25 cellular contexts compared by ENCODE assay signal in the genomic region with DNA sequence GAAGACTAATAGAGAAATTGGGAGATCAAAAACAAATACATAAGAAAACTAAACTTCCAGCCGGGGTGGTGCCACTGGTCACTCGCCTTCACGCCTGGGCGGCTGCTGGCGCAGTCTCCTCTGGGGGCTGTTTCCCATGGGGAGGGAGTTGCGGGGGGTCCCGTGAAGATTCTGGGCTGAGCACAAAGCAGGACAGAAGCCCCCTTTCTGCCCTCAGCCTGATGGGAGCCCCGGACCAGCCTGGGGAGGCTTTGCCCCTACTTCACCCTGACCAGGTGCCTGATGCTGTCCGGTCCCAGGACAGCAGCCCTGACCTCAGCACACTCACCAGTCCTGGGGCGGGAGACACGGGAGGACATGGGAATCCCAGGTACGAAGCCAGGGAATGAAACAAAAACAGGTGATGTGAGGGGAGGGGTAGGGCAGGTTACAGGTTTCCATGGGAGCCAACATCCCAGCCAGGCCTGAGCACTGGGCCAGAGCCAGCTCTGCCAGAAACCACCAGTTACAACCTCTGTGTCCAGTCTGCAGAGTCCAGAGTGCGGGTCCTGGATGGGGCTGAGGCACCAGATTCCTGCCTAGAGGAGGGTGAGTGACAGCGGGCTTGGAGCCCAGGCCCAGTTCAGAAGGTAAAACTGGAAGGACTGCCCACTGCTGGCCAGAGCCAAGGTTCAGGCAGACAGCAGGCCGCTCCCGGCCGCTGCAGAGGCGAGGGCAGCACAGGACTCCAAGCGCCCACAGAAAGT.
DNase-seq lines count a peak whose midpoint lies in the region; ATAC-seq, FAIRE-seq and TF ChIP-seq lines count a peak whose summit lies in the region.
"Had no signal": no experiment of that assay in that cellular context is flagged by ENCODE, and none has a peak within 500 bp of the region (broad histone marks: within the 10 kb centered on the region; RNA-seq: fewer than 3 reads in every experiment).

No MANE protein-coding gene starts in this region.

- 1% methylated on average over 19 of the region's 19 CpGs for WGBS in K562 (ENCODE audit: insufficient coverage, low coverage, missing lambda C conversion rate)
- 81% methylated on average over 19 of the region's 19 CpGs for WGBS in aorta, 2 donors

- TF ChIP-seq RAD21 in K562 (CRISPR knock-in tag; conservative IDR thresholded peaks at IDR 0.05 in 1 of 2, IDR thresholded peaks at IDR 0.05 in 1 of 2) = no peak

- CTCF ChIA-PET in K562 (lab: Yijun Ruan, JAX; ENCODE audit: low intra/inter-chr PET ratio) = no interaction called here

- no peak for TF ChIP-seq POLR2A in K562 (conservative IDR thresholded peaks at IDR 0.05)

- H3K4me1 ChIP-seq in K562 (replicated peaks in 1 of 2; ENCODE audit: control insufficient read depth in 2 of 2, insufficient read depth in 2 of 2, low read length in 2 of 2) (no peaks in the 10 kb centered on the region), aorta (ENCODE audit: control insufficient read depth in 1 of 2, insufficient read depth in 2 of 2, low read length in 2 of 2) (no peaks in the 10 kb centered on the region)
- H3K4me1 ChIP-seq: HAP-1, SJSA1 had no signal

- no peaks in the 10 kb centered on the region for H3K9me1 ChIP-seq in K562 (ENCODE audit: control insufficient read depth, insufficient read depth, low read length)

- H3K27ac ChIP-seq in K562 (ENCODE audit: extremely low read depth, low read depth, low read length) (no peak overlapping the region), aorta (ENCODE audit: low read depth in 1 of 2, low read length in 2 of 2) (no peak overlapping the region)
- H3K27ac ChIP-seq: SJSA1 had no signal

- H3K36me3 ChIP-seq in K562 (ENCODE audit: control insufficient read depth, insufficient read depth, low read length) (no peaks in the 10 kb centered on the region), aorta (ENCODE audit: control insufficient read depth in 1 of 2, insufficient read depth in 2 of 2, low read length in 1 of 2) (no peaks in the 10 kb centered on the region)
- H3K36me3 ChIP-seq: HAP-1, SJSA1 had no signal

- in situ Hi-C loops in K562 (cut with MboI) = no loop called here

- no peaks in the 10 kb centered on the region for H3K79me2 ChIP-seq in K562 (ENCODE audit: control insufficient read depth, insufficient read depth, low read length)

- FAIRE-seq in K562 (lab: Jason Lieb, UNC) = no peak
- FAIRE-seq in HTR-8/SVneo (lab: Jason Lieb, UNC) = no peak
- FAIRE-seq: D721Med, GM18507 had no signal

- H3K27me3 ChIP-seq in K562 (ENCODE audit: control insufficient read depth in 2 of 2, insufficient read depth in 2 of 2, low read length in 2 of 2) (peaks cover 16 to 78% of the 10 kb centered on the region in 2 experiments), aorta (ENCODE audit: control insufficient read depth in 1 of 2, insufficient read depth in 2 of 2, low read length in 1 of 2) (no peaks in the 10 kb centered on the region)

- H3K4me3 ChIP-seq in LNCaP clone FGC (ENCODE audit: low read depth, low read length) (no peak overlapping the region), K562 (no peak overlapping the region), aorta (ENCODE audit: low read length in 2 of 2) (no peak overlapping the region)
- H3K4me3 ChIP-seq: GM23338, HAP-1, SJSA1 had no signal

- DNase-seq in LNCaP clone FGC (ENCODE audit: low read depth) = no peak
- no peak for DNase-seq in K562 (ENCODE audit: extremely low read depth in 1 of 4, low spot score in 3 of 4)
- DNase-seq in neural crest cell (ENCODE audit: low read depth, low spot score) = no peak
- DNase-seq in aorta = peak; percentile 23 to 67
- DNase-seq in HTR-8/SVneo (ENCODE audit: insufficient read length, low spot score) = no peak
- DNase-seq in OCI-M2 (lab: John Stamatoyannopoulos, UW; ENCODE audit: unreplicated experiment) = no peak
- DNase-seq: HFFc6, Karpas-422, NCI-H1092 treated with DMSO at 0.1 percent for 48 hours, NCI-H1436, NCI-H187, NCI-H2081 treated with DMSO at 0.1 percent for 48 hours, NCI-H2171, NCI-H226, NCI-H510A, NCI-H69, OCI-M1, Right ventricle myocardium superior had no signal

- H2AFZ ChIP-seq in K562 (ENCODE audit: low read depth, low read length) = no peak overlapping the region
- H2AFZ ChIP-seq: GM23338 had no signal

- intact Hi-C loops in K562 (cut with micrococcal nuclease) (no loop called here), aorta (cut with DNase I) (no loop called here)

- H3K27me3 Mint-ChIP-seq in neural crest cell (ENCODE audit: low read depth) = no peaks in the 10 kb centered on the region
- H3K27me3 Mint-ChIP-seq: B cell had no signal

- no peak overlapping the region for H3K4me2 ChIP-seq in K562 (ENCODE audit: insufficient read depth, low read length)
- H3K4me2 ChIP-seq: GM23338 had no signal

- no peak for TF ChIP-seq EP300 in K562 (IDR thresholded peaks at IDR 0.05; ENCODE audit: low read length)

- H4K20me1 ChIP-seq in K562 (replicated peaks; ENCODE audit: control insufficient read depth, insufficient read depth, low read length) = peaks cover 4% of the 10 kb centered on the region; the same call in 1 of the 2 replicates

- H3K4me3 Mint-ChIP-seq in neural crest cell = no peak overlapping the region
- H3K4me3 Mint-ChIP-seq: B cell, GM23338, HFFc6 had no signal

- peaks cover 5% of the 10 kb centered on the region for H3K4me1 Mint-ChIP-seq in neural crest cell
- H3K4me1 Mint-ChIP-seq: B cell, GM23338 had no signal

- POLR2A ChIA-PET in K562 (lab: Yijun Ruan, JAX) = no interaction called here

- H3K9me3 ChIP-seq in K562 (replicated peaks; ENCODE audit: control insufficient read depth, insufficient read depth, low read depth, low read length) = no peaks in the 10 kb centered on the region
- no peaks in the 10 kb centered on the region for H3K9me3 ChIP-seq in aorta (ENCODE audit: control insufficient read depth, low read length)
- H3K9me3 ChIP-seq: HAP-1, SJSA1 had no signal

- H3K27ac Mint-ChIP-seq in neural crest cell (ENCODE audit: unreplicated experiment) = peak overlapping the region; percentile 6
- H3K27ac Mint-ChIP-seq: B cell, GM23338, HFFc6 had no signal

- peak; percentile 34; the same call in 1 of the 3 replicates for ATAC-seq in K562
- ATAC-seq in aorta (ENCODE audit: low FRiP score) = no peak
- no peak for ATAC-seq in GM21390 (IDR thresholded peaks at IDR 0.05; ENCODE audit: unreplicated experiment)
- ATAC-seq: GM23338 had no signal

- no TSS peak for BruUV-seq in K562 (replicated peaks; lab: Mats Ljungman, UMichigan)

- no peaks in the 10 kb centered on the region for H3K36me3 Mint-ChIP-seq in neural crest cell (ENCODE audit: low read depth)

- H3K9me3 Mint-ChIP-seq in neural crest cell = no peaks in the 10 kb centered on the region
- H3K9me3 Mint-ChIP-seq: GM23338 had no signal

- TF ChIP-seq CTCF in LNCaP clone FGC (IDR thresholded peaks at IDR 0.05; ENCODE audit: control insufficient read depth, extremely low read depth, insufficient read depth) (0 out of 2 replicates have a peak, but pooled peaks have one; percentile 22), K562 (IDR thresholded peaks at IDR 0.05 in 2 of 3, conservative IDR thresholded peaks at IDR 0.05 in 1 of 3; ENCODE audit: insufficient read depth in 2 of 3, low read depth in 1 of 3, low read length in 3 of 3) (no peak), neural crest cell (conservative IDR thresholded peaks at IDR 0.05) (no peak)

- H3K9ac ChIP-seq in K562 (ENCODE audit: insufficient read depth in 1 of 2, low read depth in 2 of 2, low read length in 2 of 2) = no peak overlapping the region

TF ChIP-seq in K562, 482 proteins besides CTCF, POLR2A, EP300 and RAD21 (continues in another document):
- no peak for TF ChIP-seq ZNF507 (tag; conservative IDR thresholded peaks at IDR 0.05)
- TF ChIP-seq ADNP (tag; IDR thresholded peaks at IDR 0.05) = no peak
- TF ChIP-seq ELF2 (CRISPR knock-in tag; IDR thresholded peaks at IDR 0.05) = no peak
- TF ChIP-seq SMARCE1 (IDR thresholded peaks at IDR 0.05) = no peak
- TF ChIP-seq TBL1XR1 (IDR thresholded peaks at IDR 0.05; ENCODE audit: low read length in 2 of 2) = no peak
- no peak for TF ChIP-seq NFE2 (IDR thresholded peaks at IDR 0.05; ENCODE audit: low read depth)
- TF ChIP-seq NCOA4 (IDR thresholded peaks at IDR 0.05; ENCODE audit: partially characterized antibody) = no peak
- no peak for TF ChIP-seq NCOA2 (IDR thresholded peaks at IDR 0.05; ENCODE audit: partially characterized antibody in 2 of 2)
- no peak for TF ChIP-seq AFF4 (CRISPR knock-in tag; IDR thresholded peaks at IDR 0.05)
- no peak for TF ChIP-seq TCF3 (CRISPR knock-in tag; IDR thresholded peaks at IDR 0.05)
- TF ChIP-seq ZNF140 (CRISPR knock-in tag; IDR thresholded peaks at IDR 0.05) = no peak

Comparison
In these comparisons a context has a peak if more than half of its experiments do, and no peak if none do; other contexts are left out.
1. DNase-seq: peak in aorta (2 of 2); none in LNCaP clone FGC (single experiment), K562 (0 of 4), neural crest cell (single experiment), HTR-8/SVneo (single experiment) and OCI-M2 (single experiment).